ENCODE assay signal across 26 cellular contexts in the genomic region with DNA sequence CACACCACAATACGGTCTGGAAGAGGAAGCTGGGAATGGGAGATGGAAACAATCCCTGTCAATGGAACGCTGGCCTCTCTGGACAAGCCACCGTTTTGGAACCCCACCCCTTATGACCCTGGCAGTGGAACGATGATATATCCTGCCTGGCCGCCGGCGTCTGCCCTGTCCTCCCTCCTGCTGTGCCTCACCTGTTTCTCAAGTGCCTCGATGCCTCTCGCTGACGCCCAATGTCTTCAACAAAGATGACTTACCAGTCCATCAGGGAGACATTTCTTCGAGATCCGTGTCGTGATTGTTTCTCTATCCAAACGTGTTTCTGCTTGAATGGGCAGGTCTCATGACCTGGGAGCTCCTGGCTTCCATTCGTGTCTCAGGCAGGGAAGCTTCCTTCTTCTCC.
"Had no signal": no experiment of that assay in that cellular context is flagged by ENCODE, and none has a peak within 500 bp of the region (broad histone marks: within the 10 kb centered on the region; RNA-seq: fewer than 3 reads in every experiment).

No MANE protein-coding gene starts in this region.

- H3K27me3 ChIP-seq: adrenal gland, ascending aorta, cardiac muscle cell, foreskin keratinocyte, left lung, SJSA1, upper lobe of left lung had no signal

- H3K36me3 ChIP-seq: adrenal gland, ascending aorta, cardiac muscle cell, left lung, prostate gland, SJSA1, thoracic aorta, upper lobe of left lung had no signal

- H3K27ac Mint-ChIP-seq: activated CD4-positive, alpha-beta T cell treated with anti-CD3 and anti-CD28 coated beads, Interleukin-2, amount 10 ng/mL, durations not matched to agents 7 days and 5 days; activated CD8-positive, alpha-beta memory T cell treated with anti-CD3 and anti-CD28 coated beads, Interleukin-2, amount 10 ng/mL, durations not matched to agents 7 days and 5 days; activated CD8-positive, alpha-beta T cell treated with anti-CD3 and anti-CD28 coated beads, Interleukin-2, amount 10 ng/mL, durations not matched to agents 7 days and 5 days; activated naive CD4-positive, alpha-beta T cell treated with anti-CD3 and anti-CD28 coated beads, Interleukin-2, amount 50 U/mL, for 72 hours; activated T-cell treated with anti-CD3 and anti-CD28 coated beads, Interleukin-2, amount 50 U/mL, for 72 hours; brain; endodermal cell; nephron had no signal

- ATAC-seq: activated CD8-positive, alpha-beta memory T cell treated with anti-CD3 and anti-CD28 coated beads, Interleukin-2, amount 10 ng/mL, durations not matched to agents 7 days and 5 days; activated CD8-positive, alpha-beta T cell treated with anti-CD3 and anti-CD28 coated beads, Interleukin-2, amount 10 ng/mL, durations not matched to agents 7 days and 5 days; activated naive CD4-positive, alpha-beta T cell treated with anti-CD3 and anti-CD28 coated beads, Interleukin-2, amount 50 U/mL, for 72 hours; activated T-cell treated with anti-CD3 and anti-CD28 coated beads, Interleukin-2, amount 50 U/mL, for 72 hours; esophagus mucosa; foreskin keratinocyte; left lung had no signal

- H3K4me3 ChIP-seq: adrenal gland, ascending aorta, cardiac muscle cell, left lung, prostate gland, SJSA1, smooth muscle cell, thoracic aorta, upper lobe of left lung had no signal

- H3K9me3 ChIP-seq: adrenal gland, ascending aorta, prostate gland, SJSA1, thoracic aorta had no signal

- H3K4me1 ChIP-seq: adrenal gland, ascending aorta, foreskin keratinocyte, left lung, prostate gland, SJSA1, upper lobe of left lung had no signal

- H3K36me3 Mint-ChIP-seq: brain had no signal

- H3K4me1 Mint-ChIP-seq: activated CD4-positive, alpha-beta T cell treated with anti-CD3 and anti-CD28 coated beads, Interleukin-2, amount 10 ng/mL, durations not matched to agents 7 days and 5 days; activated CD8-positive, alpha-beta memory T cell treated with anti-CD3 and anti-CD28 coated beads, Interleukin-2, amount 10 ng/mL, durations not matched to agents 7 days and 5 days; brain; endodermal cell; nephron had no signal

- DNase-seq: activated CD4-positive, alpha-beta T cell treated with anti-CD3 and anti-CD28 coated beads, Interleukin-2, amount 10 ng/mL, durations not matched to agents 7 days and 5 days; activated CD4-positive, CD25-positive, alpha-beta regulatory T cell treated with anti-CD3 and anti-CD28 coated beads, Interleukin-2, amount 50 U/mL, for 72 hours; activated CD8-positive, alpha-beta memory T cell treated with anti-CD3 and anti-CD28 coated beads, Interleukin-2, amount 10 ng/mL, durations not matched to agents 7 days and 5 days; activated CD8-positive, alpha-beta T cell treated with anti-CD3 and anti-CD28 coated beads, Interleukin-2, amount 10 ng/mL, durations not matched to agents 7 days and 5 days; activated naive CD4-positive, alpha-beta T cell; activated T-cell treated with anti-CD3 and anti-CD28 coated beads for 4 hours; activated T-cell treated with anti-CD3 and anti-CD28 coated beads, Interleukin-2, amount 50 U/mL, for 72 hours; cortex of kidney; endodermal cell; foreskin keratinocyte; retina; stimulated activated naive CD4-positive, alpha-beta T cell treated with Interleukin-2 at 50 U/mL for 16 hours; T-helper 2 cell; upper lobe of left lung had no signal

- H3K4me3 Mint-ChIP-seq: activated CD4-positive, alpha-beta T cell treated with anti-CD3 and anti-CD28 coated beads, Interleukin-2, amount 10 ng/mL, durations not matched to agents 7 days and 5 days; activated CD8-positive, alpha-beta memory T cell treated with anti-CD3 and anti-CD28 coated beads, Interleukin-2, amount 10 ng/mL, durations not matched to agents 7 days and 5 days; activated CD8-positive, alpha-beta T cell treated with anti-CD3 and anti-CD28 coated beads, Interleukin-2, amount 10 ng/mL, durations not matched to agents 7 days and 5 days; activated T-cell treated with anti-CD3 and anti-CD28 coated beads, Interleukin-2, amount 50 U/mL, for 72 hours; brain; endodermal cell; nephron had no signal

- H3K27ac ChIP-seq: adrenal gland, ascending aorta, cardiac muscle cell, foreskin keratinocyte, left lung, prostate gland, SJSA1, thoracic aorta, upper lobe of left lung had no signal

- H3K27me3 Mint-ChIP-seq: activated CD4-positive, alpha-beta T cell treated with anti-CD3 and anti-CD28 coated beads, Interleukin-2, amount 10 ng/mL, durations not matched to agents 7 days and 5 days; activated CD8-positive, alpha-beta memory T cell treated with anti-CD3 and anti-CD28 coated beads, Interleukin-2, amount 10 ng/mL, durations not matched to agents 7 days and 5 days had no signal
